35 cellular contexts compared by ENCODE assay signal in genomic region chr4:119684463-119684862, GRCh38.
"Had no signal": no experiment of that assay in that cellular context is flagged by ENCODE, and none has a peak within 500 bp of the region (broad histone marks: within the 10 kb centered on the region; RNA-seq: fewer than 3 reads in every experiment).

No MANE protein-coding gene starts in this region.

- H3K4me1 Mint-ChIP-seq: activated CD4-positive, alpha-beta memory T cell treated with anti-CD3 and anti-CD28 coated beads, Interleukin-2, amount 10 ng/mL, durations not matched to agents 7 days and 5 days; activated CD4-positive, alpha-beta T cell treated with anti-CD3 and anti-CD28 coated beads, Interleukin-2, amount 10 ng/mL, durations not matched to agents 7 days and 5 days; activated naive CD4-positive, alpha-beta T cell treated with anti-CD3 and anti-CD28 coated beads, Interleukin-2, amount 10 ng/mL, durations not matched to agents 7 days and 5 days; activated naive CD8-positive, alpha-beta T cell treated with anti-CD3 and anti-CD28 coated beads, Interleukin-2, amount 10 ng/mL, durations not matched to agents 7 days and 5 days; immature natural killer cell had no signal

- H3K36me3 Mint-ChIP-seq: activated naive CD4-positive, alpha-beta T cell treated with anti-CD3 and anti-CD28 coated beads, Interleukin-2, amount 10 ng/mL, durations not matched to agents 7 days and 5 days; activated naive CD8-positive, alpha-beta T cell treated with anti-CD3 and anti-CD28 coated beads, Interleukin-2, amount 10 ng/mL, durations not matched to agents 7 days and 5 days; immature natural killer cell had no signal

- H3K9me3 Mint-ChIP-seq: activated CD4-positive, alpha-beta memory T cell treated with anti-CD3 and anti-CD28 coated beads, Interleukin-2, amount 10 ng/mL, durations not matched to agents 7 days and 5 days; activated CD4-positive, alpha-beta T cell treated with anti-CD3 and anti-CD28 coated beads, Interleukin-2, amount 10 ng/mL, durations not matched to agents 7 days and 5 days; activated naive CD4-positive, alpha-beta T cell treated with anti-CD3 and anti-CD28 coated beads, Interleukin-2, amount 10 ng/mL, durations not matched to agents 7 days and 5 days; activated naive CD8-positive, alpha-beta T cell treated with anti-CD3 and anti-CD28 coated beads, Interleukin-2, amount 10 ng/mL, durations not matched to agents 7 days and 5 days; activated T-cell treated with anti-CD3 and anti-CD28 coated beads, Interleukin-2, amount 50 U/mL, for 24 hours; immature natural killer cell; T-helper 1 cell treated with Interleukin-12 subunit alpha and Interleukin-12 subunit beta and Interleukin-4 antibody, amounts not matched to agents 30 μg/mL and 1 μg/mL, for 36 hours had no signal

- H3K4me1 ChIP-seq: parathyroid adenoma, uterus had no signal

- H3K27ac ChIP-seq: brain microvascular endothelial cell, dorsolateral prefrontal cortex, parathyroid adenoma, skin epidermis, uterus had no signal

- H3K4me3 ChIP-seq: coronary artery, dorsolateral prefrontal cortex, lung, mucosa of descending colon, skin epidermis, thoracic aorta, uterus had no signal

- H3K27me3 Mint-ChIP-seq: activated naive CD4-positive, alpha-beta T cell treated with anti-CD3 and anti-CD28 coated beads, Interleukin-2, amount 10 ng/mL, durations not matched to agents 7 days and 5 days had no signal

- H3K27me3 ChIP-seq: brain microvascular endothelial cell, dorsolateral prefrontal cortex, uterus had no signal

- H3K79me2 ChIP-seq: parathyroid adenoma had no signal

- H3K36me3 ChIP-seq: brain microvascular endothelial cell, thoracic aorta, uterus had no signal

- H3K4me3 Mint-ChIP-seq: activated CD4-positive, alpha-beta memory T cell treated with anti-CD3 and anti-CD28 coated beads, Interleukin-2, amount 10 ng/mL, durations not matched to agents 7 days and 5 days; activated CD4-positive, alpha-beta T cell treated with anti-CD3 and anti-CD28 coated beads, Interleukin-2, amount 10 ng/mL, durations not matched to agents 7 days and 5 days; activated naive CD4-positive, alpha-beta T cell treated with anti-CD3 and anti-CD28 coated beads, Interleukin-2, amount 10 ng/mL, durations not matched to agents 7 days and 5 days; activated naive CD8-positive, alpha-beta T cell treated with anti-CD3 and anti-CD28 coated beads, Interleukin-2, amount 10 ng/mL, durations not matched to agents 7 days and 5 days; activated T-cell treated with anti-CD3 and anti-CD28 coated beads, Interleukin-2, amount 50 U/mL, for 24 hours; immature natural killer cell; neural crest cell; stimulated activated naive CD8-positive, alpha-beta T cell treated with anti-CD3 and anti-CD28 coated beads, Interleukin-15, Interleukin-2, amounts not matched to agents 100 ng/mL and 50 ng/mL, for 24 hours; T-helper 1 cell treated with Interleukin-12 subunit alpha and Interleukin-12 subunit beta and Interleukin-4 antibody, amounts not matched to agents 30 μg/mL and 1 μg/mL, for 36 hours had no signal

- FAIRE-seq: astrocyte, kidney, TTC549 had no signal

- ATAC-seq: left colon, mucosa of descending colon had no signal

- H2AFZ ChIP-seq: parathyroid adenoma had no signal

- DNase-seq: activated CD4-positive, alpha-beta memory T cell treated with anti-CD3 and anti-CD28 coated beads, Interleukin-2, amount 10 ng/mL, durations not matched to agents 7 days and 5 days; activated CD4-positive, alpha-beta T cell treated with anti-CD3 and anti-CD28 coated beads, Interleukin-2, amount 10 ng/mL, durations not matched to agents 7 days and 5 days; activated CD4-positive, CD25-positive, alpha-beta regulatory T cell treated with anti-CD3 and anti-CD28 coated beads, Interleukin-2, amount 50 U/mL, for 72 hours; activated CD8-positive, alpha-beta memory T cell treated with anti-CD3 and anti-CD28 coated beads, Interleukin-2, amount 50 U/mL, for 48 hours; activated gamma-delta T cell; activated naive CD4-positive, alpha-beta T cell treated with anti-CD3 and anti-CD28 coated beads, Interleukin-2, amount 10 ng/mL, durations not matched to agents 7 days and 5 days; activated naive CD8-positive, alpha-beta T cell treated with anti-CD3 and anti-CD28 coated beads, Interleukin-2, amount 10 ng/mL, durations not matched to agents 7 days and 5 days; activated T-cell treated with anti-CD3 and anti-CD28 coated beads, Interleukin-2, amount 50 U/mL, for 24 hours; brain microvascular endothelial cell; dorsolateral prefrontal cortex; effector memory CD4-positive, alpha-beta T cell; head of caudate nucleus; hypothalamus; immature natural killer cell; kidney; left colon; mucosa of descending colon; occipital lobe; right cardiac atrium; stimulated activated CD4-positive, alpha-beta T cell treated with anti-CD3 and anti-CD28 coated beads, Interleukin-12 subunit alpha, Interleukin-12 subunit beta, amount 100 ng/mL, for 4 hours; stimulated activated CD4-positive, alpha-beta T cell treated with anti-CD3 and anti-CD28 coated beads, Interleukin-4, amount 100 ng/mL, for 1 hour; SW 1271; T-helper 9 cell; trophoblast cell; uterus had no signal

- H3K27ac Mint-ChIP-seq: activated CD4-positive, alpha-beta memory T cell treated with anti-CD3 and anti-CD28 coated beads, Interleukin-2, amount 10 ng/mL, durations not matched to agents 7 days and 5 days; activated CD4-positive, alpha-beta T cell treated with anti-CD3 and anti-CD28 coated beads, Interleukin-2, amount 10 ng/mL, durations not matched to agents 7 days and 5 days; activated naive CD4-positive, alpha-beta T cell treated with anti-CD3 and anti-CD28 coated beads, Interleukin-2, amount 10 ng/mL, durations not matched to agents 7 days and 5 days; activated naive CD8-positive, alpha-beta T cell treated with anti-CD3 and anti-CD28 coated beads, Interleukin-2, amount 10 ng/mL, durations not matched to agents 7 days and 5 days; activated T-cell treated with anti-CD3 and anti-CD28 coated beads, Interleukin-2, amount 50 U/mL, for 24 hours; immature natural killer cell; stimulated activated naive CD8-positive, alpha-beta T cell treated with anti-CD3 and anti-CD28 coated beads, Interleukin-15, Interleukin-2, amounts not matched to agents 100 ng/mL and 50 ng/mL, for 24 hours; T-helper 1 cell treated with Interleukin-12 subunit alpha and Interleukin-12 subunit beta and Interleukin-4 antibody, amounts not matched to agents 30 μg/mL and 1 μg/mL, for 36 hours had no signal

- H3K9ac ChIP-seq: parathyroid adenoma had no signal

- H3K9me3 ChIP-seq: mucosa of descending colon, thoracic aorta, uterus had no signal
